ENCODE assay signal across 8 cellular contexts in genomic region chr3:169769287-169770181, GRCh38. TPM values are rescaled to one million over a fixed set of nuclear protein-coding genes. Genes with fewer than 3 reads are reported as not detected.
DNase-seq lines count a peak whose midpoint lies in the region; ATAC-seq and TF ChIP-seq lines count a peak whose summit lies in the region.

TSS of gene ACTRT3 (minus strand) at chr3:169769561. CDS start at chr3:169769520, 41 bp downstream.

- peaks cover 5% of the 10 kb centered on the region; the same call in 1 of the 2 replicates for H4K20me1 ChIP-seq in PC-9 (ENCODE audit: insufficient read depth)

- no peaks in the 10 kb centered on the region for H3K9me3 ChIP-seq in A673 (ENCODE audit: low read depth, low read length, poor library complexity, severe bottlenecking)
- H3K9me3 ChIP-seq in PC-9 (ENCODE audit: insufficient read depth, low read depth): no peaks in the 10 kb centered on the region
- H3K9me3 ChIP-seq in stomach: no peaks in the 10 kb centered on the region

- ATAC-seq in GM19025 (IDR thresholded peaks at IDR 0.05; ENCODE audit: low read depth, unreplicated experiment) (peak; percentile 21), HG03432 (IDR thresholded peaks at IDR 0.05; ENCODE audit: unreplicated experiment) (peak; percentile 24), natural killer cell (peak in 2 of 3 donors; percentile 4 to 7)

- intact Hi-C loops in A673 (cut with micrococcal nuclease; ENCODE audit: unreplicated experiment): loop anchor here (10.0 kb wide), 4 partner anchors 195 to 1035 kb away; partner anchors contain the start of gene SEC62
- intact Hi-C loops in PC-9 (cut with micrococcal nuclease; ENCODE audit: unreplicated experiment): no loop called here
- intact Hi-C loops in natural killer cell (cut with micrococcal nuclease): loop anchor here (5.0 kb wide), 3 partner anchors 43 to 1098 kb away; partner anchors contain the start of genes GPR160, LRRC34 and LRRIQ4
- intact Hi-C loops in stomach (cut with DNase I; ENCODE audit: low total_unique reads): no loop called here

- H3K4me3 ChIP-seq in A673 (ENCODE audit: low read depth, low read length, poor library complexity, severe bottlenecking) (peak within 1 kb of the TSS; percentile 57), PC-9 (peak within 1 kb of the TSS; percentile 100), stomach (peak within 1 kb of the TSS; percentile 50 to 69 (median 60))

- H3K79me2 ChIP-seq in PC-9 (ENCODE audit: low read depth): peaks cover 12% of the 10 kb centered on the region

- TF ChIP-seq POLR2A in stomach (IDR thresholded peaks at IDR 0.05): peak in 1 of 4 donors; percentile 6

- BruUV-seq in A673 (replicated peaks; lab: Mats Ljungman, UMichigan) (no TSS peak), PC-9 (replicated peaks; lab: Mats Ljungman, UMichigan) (no TSS peak)

- peak within 1 kb of the TSS; percentile 90 for H3K4me3 Mint-ChIP-seq in natural killer cell

- CTCF ChIA-PET in A673 (lab: Charles Lee) (interaction anchor here (0.6 kb wide), 1 partner anchor 570 kb away, joined by 9 read pairs; no protein-coding TSS in a partner anchor), PC-9 (lab: Charles Lee) (interaction anchor here (0.6 kb wide), 2 partner anchors 743 to 1079 kb away, joined by 3 read pairs; no protein-coding TSS in a partner anchor)

- H3K27ac Mint-ChIP-seq in natural killer cell: peak within 1 kb of the TSS; percentile 86 to 90

- no peaks in the 10 kb centered on the region for H3K36me3 Mint-ChIP-seq in natural killer cell

- no peaks in the 10 kb centered on the region for H3K9me3 Mint-ChIP-seq in natural killer cell

- DNase-seq in A673 (ENCODE audit: low spot score) (peak; percentile 82), PC-9 (peak; percentile 67 to 68), fibroblast of the conjunctiva (ENCODE audit: low read depth) (peak; percentile 44), natural killer cell (peak; percentile 51), stomach (peak; percentile 76)
- peak; percentile 51 for DNase-seq in activated T-helper 9 cell treated with anti-CD3 and anti-CD28 coated beads, Interleukin-2, amount 50 U/mL, for 16 hours (ENCODE audit: low read depth)

- peaks cover under 1% of the 10 kb centered on the region for H3K36me3 ChIP-seq in A673 (ENCODE audit: insufficient read depth, low read length, poor library complexity, severe bottlenecking)
- 0 out of 2 replicates have a peak, but pooled peaks cover under 1% of the 10 kb centered on the region for H3K36me3 ChIP-seq in PC-9 (ENCODE audit: low read depth)
- peaks cover 0 to 3% (median 0%) of the 10 kb centered on the region in 4 donors for H3K36me3 ChIP-seq in stomach

- WGBS in stomach, 5 donors: 1 to 5% (median 2%) methylated on average over 28 to 51 of the region's 51 CpGs

- peaks cover 70% of the 10 kb centered on the region for H3F3A ChIP-seq in PC-9 (ENCODE audit: insufficient read depth, low read depth)

- H3K27me3 ChIP-seq in A673 (replicated peaks; ENCODE audit: insufficient read depth, low read depth, low read length, poor library complexity) (no peaks in the 10 kb centered on the region), PC-9 (ENCODE audit: insufficient read depth, low read depth) (no peaks in the 10 kb centered on the region), stomach (no peaks in the 10 kb centered on the region)

- peak within 1 kb of the TSS; percentile 99 for H3K4me2 ChIP-seq in PC-9

- H3K4me1 Mint-ChIP-seq in natural killer cell: peaks cover 46 to 55% of the 10 kb centered on the region in 2 donors

- H3K27me3 Mint-ChIP-seq in natural killer cell (ENCODE audit: low read depth in 2 of 2): no peaks in the 10 kb centered on the region

- no peaks in the 10 kb centered on the region for H3K9me2 ChIP-seq in PC-9 (ENCODE audit: insufficient read depth)

- H2AFZ ChIP-seq in PC-9: peak within 1 kb of the TSS; percentile 100

- TF ChIP-seq EP300 in stomach (IDR thresholded peaks at IDR 0.05): no peak

- H3K4me1 ChIP-seq in A673 (ENCODE audit: insufficient read depth, low read length, poor library complexity, severe bottlenecking): peaks cover 7% of the 10 kb centered on the region
- peaks cover 13% of the 10 kb centered on the region for H3K4me1 ChIP-seq in PC-9 (replicated peaks; ENCODE audit: insufficient read depth)
- peaks cover 7 to 14% (median 11%) of the 10 kb centered on the region in 4 donors for H3K4me1 ChIP-seq in stomach

- POLR2A ChIA-PET in A673 (lab: Charles Lee; ENCODE audit: low non-redundant PET): interaction anchor here (0.6 kb wide), 1 partner anchor 763 kb away, joined by 12 read pairs; no protein-coding TSS in a partner anchor
- POLR2A ChIA-PET in PC-9 (lab: Charles Lee; ENCODE audit: unreplicated experiment): interaction anchor here (0.5 to 0.7 kb wide), 4 partner anchors 226 to 1101 kb away, joined by 3 to 8 read pairs (median 4); partner anchors contain the start of gene RPL22L1

- TF ChIP-seq CTCF in A673 (conservative IDR thresholded peaks at IDR 0.05; ENCODE audit: low read depth, low read length) (no peak; the same call in 1 of the 2 replicates), PC-9 (conservative IDR thresholded peaks at IDR 0.05) (no peak), natural killer cell (IDR thresholded peaks at IDR 0.05) (no peak), stomach (IDR thresholded peaks at IDR 0.05) (no peak)

- H3K27ac ChIP-seq in A673 (ENCODE audit: low read depth, low read length, poor library complexity, severe bottlenecking): peak within 1 kb of the TSS; percentile 80
- H3K27ac ChIP-seq in PC-9: peak within 1 kb of the TSS; percentile 40
- H3K27ac ChIP-seq in stomach: peak within 1 kb of the TSS; percentile 89 to 98 (median 95)

RNA-seq across cellular contexts. Expression of gene ACTRT3, which starts in this region (rescaled TPM):
- total RNA-seq in A673 (2021) (1.3 and 2.3 TPM in 2 replicates), PC-9 (2021) (1.5 and 2.4 TPM in 2 replicates), natural killer cell (under 1 TPM in 1 of 3 donors, not detected in 2; 0.68 TPM), stomach (1 to 10 TPM in 2 of 5 donors, under 1 TPM in 1, not detected in 2; 0.45 to 2.2 (median 1.4) TPM)
- 1 to 10 TPM in 2 of 3 donors, under 1 TPM in 1; 0.76 to 1.6 (median 1.1) TPM for polyA plus RNA-seq in stomach

Comparison
In these comparisons a context has a peak if more than half of its experiments do, and no peak if none do; other contexts are left out.
1. Peak in every context shown above with its lines: DNase-seq, ATAC-seq, H3K4me3 ChIP-seq and H3K27ac ChIP-seq.
2. Peak in DNase-seq and ATAC-seq in natural killer cell; RNA of the gene not detected or under 1 TPM.
3. H3K27ac ChIP-seq: peak in every context shown above with its lines; median percentile 95 in stomach; 80 in A673; 40 in PC-9.
4. intact Hi-C loops: an anchor here in A673 (10.0 kb wide) and natural killer cell (5.0 kb wide); none called in PC-9 and stomach.